Comparison of ENCODE assay signal across 9 cellular contexts in the genomic region with DNA sequence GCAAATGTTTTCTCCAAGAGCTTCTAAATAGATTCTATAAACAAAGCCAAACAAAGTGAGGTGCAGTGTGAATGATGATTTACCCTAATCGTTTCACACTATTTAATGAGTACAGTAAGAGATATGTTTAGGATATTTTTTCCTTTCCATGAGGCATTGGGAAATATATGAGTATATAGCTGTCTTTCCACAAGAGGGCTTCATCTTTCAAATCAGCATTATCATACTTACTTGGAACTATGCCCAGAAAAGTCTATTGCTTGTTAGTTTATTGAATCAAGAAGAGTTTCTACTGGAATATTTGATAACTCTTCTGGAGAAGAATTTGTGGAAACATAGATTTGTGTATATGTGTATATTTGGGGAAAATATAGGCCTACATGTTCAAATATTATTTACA.
DNase-seq lines count a peak whose midpoint lies in the region; ATAC-seq and TF ChIP-seq lines count a peak whose summit lies in the region.
"Had no signal": no experiment of that assay in that cellular context is flagged by ENCODE, and none has a peak within 500 bp of the region (broad histone marks: within the 10 kb centered on the region; RNA-seq: fewer than 3 reads in every experiment).

No MANE protein-coding gene starts in this region.

- H3K27ac ChIP-seq in HCT116 (ENCODE audit: low read depth, low read length) (no peak overlapping the region), neural cell (ENCODE audit: low read length) (no peak overlapping the region)
- H3K27ac ChIP-seq: prostate gland had no signal

- H3K79me2 ChIP-seq in HCT116 (ENCODE audit: insufficient read depth, low read length) (no peaks in the 10 kb centered on the region), neural cell (replicated peaks; ENCODE audit: insufficient read depth, low read length) (no peaks in the 10 kb centered on the region)

- H3K4me3 ChIP-seq in HCT116 (replicated peaks in 1 of 2; ENCODE audit: low read depth in 1 of 2, low read length in 2 of 2) = no peak overlapping the region
- H3K4me3 ChIP-seq in neural cell (ENCODE audit: low read length) = no peak overlapping the region
- H3K4me3 ChIP-seq: prostate gland had no signal

- TF ChIP-seq CTCF in HCT116 (IDR thresholded peaks at IDR 0.05 in 2 of 3, conservative IDR thresholded peaks at IDR 0.05 in 1 of 3; ENCODE audit: borderline replicate concordance in 1 of 3, insufficient read depth in 1 of 3, low read depth in 2 of 3, low read length in 2 of 3) = peak in 2 of 3 experiments; percentile 11 to 42; a peak in 3 of 6 replicates
- TF ChIP-seq CTCF in neural cell (IDR thresholded peaks at IDR 0.05; ENCODE audit: poor library complexity, severe bottlenecking) = peak; percentile 44

- H3K4me2 ChIP-seq in HCT116 (ENCODE audit: low read length) (no peak overlapping the region), neural cell (ENCODE audit: low read length) (no peak overlapping the region)

- no peak overlapping the region for H3K9ac ChIP-seq in HCT116 (ENCODE audit: low read length)
- no peak overlapping the region for H3K9ac ChIP-seq in neural cell (ENCODE audit: low read length)

- TF ChIP-seq POLR2A in HCT116 (IDR thresholded peaks at IDR 0.05; ENCODE audit: borderline replicate concordance, extremely low read depth, insufficient read depth, insufficient read length) = no peak

- no peaks in the 10 kb centered on the region for H3K9me2 ChIP-seq in HCT116 (ENCODE audit: insufficient read depth)
- H3K9me2 ChIP-seq in neural cell (ENCODE audit: insufficient read depth, low read length) = no peaks in the 10 kb centered on the region

- BruUV-seq in HCT116 (replicated peaks; lab: Mats Ljungman, UMichigan) = no TSS peak

- POLR2A ChIA-PET in HCT116 (lab: Charles Lee) = no interaction called here

- H3K9me3 ChIP-seq in HCT116 (ENCODE audit: control insufficient read depth in 1 of 2, insufficient read depth in 1 of 2, low read depth in 1 of 2, low read length in 2 of 2) (no peaks in the 10 kb centered on the region), neural cell (ENCODE audit: low read length) (no peaks in the 10 kb centered on the region)
- H3K9me3 ChIP-seq: prostate gland had no signal

- H4K20me1 ChIP-seq in HCT116 (ENCODE audit: insufficient read depth) (no peaks in the 10 kb centered on the region), neural cell (ENCODE audit: insufficient read depth) (no peaks in the 10 kb centered on the region)

- H3K9me3 Mint-ChIP-seq in stimulated activated naive CD8-positive, alpha-beta T cell treated with anti-CD3 and anti-CD28 coated beads, Interleukin-15, amount 100 ng/mL, for 72 hours = no peaks in the 10 kb centered on the region

- no peaks in the 10 kb centered on the region for H3K27me3 Mint-ChIP-seq in stimulated activated naive CD8-positive, alpha-beta T cell treated with anti-CD3 and anti-CD28 coated beads, Interleukin-15, amount 100 ng/mL, for 72 hours
- H3K27me3 Mint-ChIP-seq: activated B cell treated with CpG ODN at 0.5 μM for 24 hours had no signal

- no peak for TF ChIP-seq EP300 in neural cell (conservative IDR thresholded peaks at IDR 0.05; ENCODE audit: poor library complexity, severe bottlenecking)

- no peaks in the 10 kb centered on the region for H3K36me3 ChIP-seq in HCT116 (ENCODE audit: control insufficient read depth in 1 of 2, insufficient read depth in 2 of 2, low read length in 2 of 2)
- no peaks in the 10 kb centered on the region for H3K36me3 ChIP-seq in neural cell (ENCODE audit: insufficient read depth, low read length)
- H3K36me3 ChIP-seq: prostate gland had no signal

- intact Hi-C loops in HCT116 (cut with micrococcal nuclease) = no loop called here

- H3K27me3 ChIP-seq in HCT116 (ENCODE audit: insufficient read depth, low read length) = no peaks in the 10 kb centered on the region
- H3K27me3 ChIP-seq in neural cell (ENCODE audit: insufficient read depth, low read depth, low read length) = no peaks in the 10 kb centered on the region

- H2AFZ ChIP-seq in HCT116 (ENCODE audit: low read depth, low read length, poor library complexity, severe bottlenecking) (peak overlapping the region; percentile 62), neural cell (ENCODE audit: low read depth, low read length) (no peak overlapping the region)

- no peaks in the 10 kb centered on the region for H3F3A ChIP-seq in neural cell (ENCODE audit: insufficient read depth, low read length, poor library complexity, severe bottlenecking)

- ATAC-seq in HCT116 (no peak), HG03521 (IDR thresholded peaks at IDR 0.05; ENCODE audit: unreplicated experiment) (no peak)
- no peak for ATAC-seq in stimulated activated naive CD8-positive, alpha-beta T cell treated with anti-CD3 and anti-CD28 coated beads, Interleukin-15, amount 100 ng/mL, for 72 hours

- DNase-seq in HCT116 (ENCODE audit: low read depth, low spot score) = peak; percentile 24
- DNase-seq in NCI-H2107 treated with DMSO at 0.1 percent for 48 hours (lab: John Stamatoyannopoulos, UW; ENCODE audit: unreplicated experiment) = peak; percentile 36
- peak; percentile 43 for DNase-seq in amniotic epithelial cell (ENCODE audit: low read depth)
- DNase-seq in activated T-cell treated with anti-CD3 and anti-CD28 coated beads, Interleukin-2, amount 50 U/mL, for 1 hour = no peak
- DNase-seq in stimulated activated naive CD8-positive, alpha-beta T cell treated with anti-CD3 and anti-CD28 coated beads, Interleukin-15, amount 100 ng/mL, for 72 hours = no peak
- DNase-seq: activated B cell treated with CpG ODN at 0.5 μM for 24 hours had no signal

- no peak for TF ChIP-seq RAD21 in HCT116 (IDR thresholded peaks at IDR 0.05; ENCODE audit: low read depth)
- TF ChIP-seq RAD21 in neural cell (conservative IDR thresholded peaks at IDR 0.05) = peak; percentile 40

- CTCF ChIA-PET in HCT116 (lab: Charles Lee) = interaction anchor here (0.7 kb wide), 1 partner anchor 128 kb away, joined by 4 read pairs; no protein-coding TSS in a partner anchor

- H3K4me1 Mint-ChIP-seq in stimulated activated naive CD8-positive, alpha-beta T cell treated with anti-CD3 and anti-CD28 coated beads, Interleukin-15, amount 100 ng/mL, for 72 hours = no peaks in the 10 kb centered on the region
- H3K4me1 Mint-ChIP-seq: activated B cell treated with CpG ODN at 0.5 μM for 24 hours had no signal

- no peak overlapping the region for H3K27ac Mint-ChIP-seq in stimulated activated naive CD8-positive, alpha-beta T cell treated with anti-CD3 and anti-CD28 coated beads, Interleukin-15, amount 100 ng/mL, for 72 hours
- H3K27ac Mint-ChIP-seq: activated B cell treated with CpG ODN at 0.5 μM for 24 hours had no signal

- RAD21 ChIA-PET in HCT116 (lab: Charles Lee; ENCODE audit: low non-redundant PET in 1 of 2, low total read pairs in 2 of 2, uncharacterized antibody in 2 of 2, unreplicated experiment in 2 of 2) = no interaction called here

- H3K4me1 ChIP-seq in HCT116 (ENCODE audit: control insufficient read depth in 1 of 2, insufficient read depth in 2 of 2, low read length in 2 of 2) = no peaks in the 10 kb centered on the region
- H3K4me1 ChIP-seq: prostate gland had no signal

- H3K4me3 Mint-ChIP-seq in stimulated activated naive CD8-positive, alpha-beta T cell treated with anti-CD3 and anti-CD28 coated beads, Interleukin-15, amount 100 ng/mL, for 72 hours = no peak overlapping the region
- H3K4me3 Mint-ChIP-seq: activated B cell treated with CpG ODN at 0.5 μM for 24 hours had no signal

TF ChIP-seq in HCT116, 20 proteins besides CTCF, POLR2A, EP300 and RAD21 (continues in another document):
- TF ChIP-seq EZH2 (IDR thresholded peaks at IDR 0.05) = no peak
- TF ChIP-seq ELF1 (IDR thresholded peaks at IDR 0.05; ENCODE audit: borderline replicate concordance, low read depth) = no peak
- TF ChIP-seq ZNF274 (IDR thresholded peaks at IDR 0.05; ENCODE audit: low read depth, low read length) = no peak
- TF ChIP-seq CBX3 (IDR thresholded peaks at IDR 0.05; ENCODE audit: low read depth) = no peak
- TF ChIP-seq SIN3A (IDR thresholded peaks at IDR 0.05; ENCODE audit: low read depth) = no peak
- TF ChIP-seq EZH2phosphoT487 (IDR thresholded peaks at IDR 0.05; ENCODE audit: borderline replicate concordance) = no peak
- no peak for TF ChIP-seq TCF7L2 (IDR thresholded peaks at IDR 0.05; ENCODE audit: borderline replicate concordance, extremely low read depth, insufficient read depth, insufficient read length)

TF ChIP-seq in neural cell, 6 proteins besides CTCF, POLR2A, EP300 and RAD21:
- TF ChIP-seq EZH2 (IDR thresholded peaks at IDR 0.05; ENCODE audit: borderline replicate concordance, insufficient read depth, low read length, poor library complexity, severe bottlenecking) (no peak), MXI1 (conservative IDR thresholded peaks at IDR 0.05; ENCODE audit: poor library complexity, severe bottlenecking) (no peak), SMC3 (conservative IDR thresholded peaks at IDR 0.05; ENCODE audit: poor library complexity) (peak; percentile 52), POLR2AphosphoS5 (IDR thresholded peaks at IDR 0.05) (no peak)

Comparison
In these comparisons a context has a peak if more than half of its experiments do, and no peak if none do; other contexts are left out.
1. DNase-seq: peak in HCT116 (single experiment), NCI-H2107 treated with DMSO at 0.1 percent for 48 hours (single experiment) and amniotic epithelial cell (single experiment); none in activated T-cell treated with anti-CD3 and anti-CD28 coated beads, Interleukin-2, amount 50 U/mL, for 1 hour (single experiment) and stimulated activated naive CD8-positive, alpha-beta T cell treated with anti-CD3 and anti-CD28 coated beads, Interleukin-15, amount 100 ng/mL, for 72 hours (0 of 2).